In genomic region chrX:67700607-67701006, GRCh38 we compare ENCODE assay signal across 27 cellular contexts.
DNase-seq lines count a peak whose midpoint lies in the region; ATAC-seq, FAIRE-seq and TF ChIP-seq lines count a peak whose summit lies in the region.
"Had no signal": no experiment of that assay in that cellular context is flagged by ENCODE, and none has a peak within 500 bp of the region (broad histone marks: within the 10 kb centered on the region; RNA-seq: fewer than 3 reads in every experiment).

No MANE protein-coding gene starts in this region.

- no peak overlapping the region for H2AFZ ChIP-seq in mesenchymal stem cell (ENCODE audit: low read depth, low read length)
- H2AFZ ChIP-seq: PC-9 had no signal

- no peak overlapping the region for H3K18ac ChIP-seq in mesenchymal stem cell (ENCODE audit: low read depth in 1 of 2, low read length in 2 of 2)

- TF ChIP-seq EP300 in ovary (IDR thresholded peaks at IDR 0.05), result no peak

- no peak for TF ChIP-seq POLR2A in ovary (IDR thresholded peaks at IDR 0.05)

- H4K8ac ChIP-seq in mesenchymal stem cell (ENCODE audit: low read length), result no peak overlapping the region

- no peaks in the 10 kb centered on the region for H3K36me3 ChIP-seq in bronchial epithelial cell (ENCODE audit: control insufficient read depth, insufficient read depth, low read length)
- no peaks in the 10 kb centered on the region for H3K36me3 ChIP-seq in mesenchymal stem cell (ENCODE audit: control insufficient read depth in 1 of 2, insufficient read depth in 2 of 2, low read depth in 1 of 2, low read length in 2 of 2)
- H3K36me3 ChIP-seq in ovary, result no peaks in the 10 kb centered on the region
- H3K36me3 ChIP-seq: SJCRH30 had no signal

- H2BK15ac ChIP-seq in mesenchymal stem cell (ENCODE audit: low read depth, poor library complexity, severe bottlenecking), result no peak overlapping the region

- H3K4me3 ChIP-seq in bronchial epithelial cell (ENCODE audit: low read depth, low read length) (no peak overlapping the region), mesenchymal stem cell (ENCODE audit: insufficient read depth in 1 of 2, low read depth in 1 of 2, low read length in 2 of 2) (no peak overlapping the region), ovary (no peak overlapping the region)
- H3K4me3 ChIP-seq: K562, PC-9, SJCRH30 had no signal

- intact Hi-C loops in ovary (cut with DNase I), result no loop called here

- no peak for FAIRE-seq in bronchial epithelial cell (lab: Jason Lieb, UNC)
- FAIRE-seq: H54, HTR-8/SVneo, K562 had no signal

- no peak overlapping the region for H2BK5ac ChIP-seq in mesenchymal stem cell (ENCODE audit: low read depth, low read length, poor library complexity, severe bottlenecking)

- H3K9me3 ChIP-seq in mesenchymal stem cell (ENCODE audit: control insufficient read depth, low read length) (no peaks in the 10 kb centered on the region), ovary (peaks cover 0 to 4% of the 10 kb centered on the region in 2 donors)
- H3K9me3 ChIP-seq: Caco-2, SJCRH30 had no signal

- no peak overlapping the region for H2BK120ac ChIP-seq in mesenchymal stem cell (ENCODE audit: low read depth, low read length)

- H3K4me2 ChIP-seq in mesenchymal stem cell (ENCODE audit: low read length, poor library complexity, severe bottlenecking), result no peak overlapping the region
- H3K4me2 ChIP-seq: PC-9 had no signal

- no peaks in the 10 kb centered on the region for H3K4me1 ChIP-seq in mesenchymal stem cell (ENCODE audit: control insufficient read depth, insufficient read depth, low read depth, low read length)
- H3K4me1 ChIP-seq in ovary (ENCODE audit: insufficient read depth), result peaks cover 3% of the 10 kb centered on the region
- H3K4me1 ChIP-seq: Caco-2, SJCRH30 had no signal

- no peak overlapping the region for H3K4ac ChIP-seq in mesenchymal stem cell (ENCODE audit: low read depth in 1 of 2, low read length in 2 of 2)

- no peak for TF ChIP-seq CTCF in bronchial epithelial cell (IDR thresholded peaks at IDR 0.05; ENCODE audit: insufficient read depth, low read length, severe bottlenecking)
- no peak for TF ChIP-seq CTCF in ovary (IDR thresholded peaks at IDR 0.05)

- H3K27ac ChIP-seq in mesenchymal stem cell (ENCODE audit: low read length, poor library complexity, severe bottlenecking) (no peak overlapping the region), ovary (no peak overlapping the region)
- H3K27ac ChIP-seq: C4-2B, PC-9, SJCRH30 had no signal

- no peak overlapping the region for H3K23ac ChIP-seq in mesenchymal stem cell (ENCODE audit: low read length in 2 of 2)

- ATAC-seq in HG03135 (IDR thresholded peaks at IDR 0.05; ENCODE audit: unreplicated experiment), result no peak
- ATAC-seq: CD8-positive, alpha-beta T cell; K562; Right ventricle myocardium inferior had no signal

- H2AK5ac ChIP-seq in mesenchymal stem cell (ENCODE audit: low read length, severe bottlenecking), result no peak overlapping the region

- peak; percentile 24 for DNase-seq in EL
- DNase-seq in bronchial epithelial cell (ENCODE audit: low read depth), result peak; percentile 13
- peak; percentile 32 for DNase-seq in mesenchymal stem cell
- no peak for DNase-seq in NCI-H187 (lab: John Stamatoyannopoulos, UW)
- no peak for DNase-seq in midbrain (lab: John Stamatoyannopoulos, UW)
- no peak for DNase-seq in ovary
- DNase-seq: Caco-2; CD8-positive, alpha-beta T cell; DMS 273 treated with DMSO at 0.1 percent for 48 hours; DMS79; Kasumi-1; NCI-H1092 treated with DMSO at 0.1 percent for 48 hours; NCI-H1436 treated with DMSO at 0.1 percent for 48 hours; NCI-H1930; NCI-H2107; NCI-H446; NCI-H526; NCI-H82; NK-92 treated with Interleukin-12 subunit alpha and Interleukin-12 subunit beta, amount 100 ng/mL, for 24 hours; PC-9; SJCRH30 had no signal

- WGBS in mesenchymal stem cell, result 80% methylated on average over 1 of the region's 3 CpGs
- 76 to 89% (median 85%) methylated on average over 3 of the region's 3 CpGs for WGBS in ovary, 3 donors

- H3K27me3 ChIP-seq in bronchial epithelial cell (ENCODE audit: control insufficient read depth, insufficient read depth, low read length) (no peaks in the 10 kb centered on the region), mesenchymal stem cell (ENCODE audit: control insufficient read depth in 1 of 2, insufficient read depth in 1 of 2, low read length in 2 of 2) (peaks cover 0 to 9% of the 10 kb centered on the region in 2 experiments), ovary (no peaks in the 10 kb centered on the region)
- H3K27me3 ChIP-seq: SJCRH30 had no signal

- no peak overlapping the region for H3K14ac ChIP-seq in mesenchymal stem cell (ENCODE audit: low read length in 2 of 2)

- H3K9ac ChIP-seq in mesenchymal stem cell (ENCODE audit: low read length), result no peak overlapping the region

- no peaks in the 10 kb centered on the region for H3K79me1 ChIP-seq in mesenchymal stem cell (replicated peaks; ENCODE audit: low read length, poor library complexity, severe bottlenecking)

- no peak overlapping the region for H2BK12ac ChIP-seq in mesenchymal stem cell (ENCODE audit: low read length in 2 of 2)

- no peak overlapping the region for H4K91ac ChIP-seq in mesenchymal stem cell (ENCODE audit: low read length)

Comparison
In these comparisons a context has a peak if more than half of its experiments do, and no peak if none do; other contexts are left out.
1. DNase-seq: peak in EL (single experiment), bronchial epithelial cell (single experiment) and mesenchymal stem cell (single experiment); none in NCI-H187 (0 of 2), midbrain (single experiment) and ovary (0 of 5).